In the genomic region with DNA sequence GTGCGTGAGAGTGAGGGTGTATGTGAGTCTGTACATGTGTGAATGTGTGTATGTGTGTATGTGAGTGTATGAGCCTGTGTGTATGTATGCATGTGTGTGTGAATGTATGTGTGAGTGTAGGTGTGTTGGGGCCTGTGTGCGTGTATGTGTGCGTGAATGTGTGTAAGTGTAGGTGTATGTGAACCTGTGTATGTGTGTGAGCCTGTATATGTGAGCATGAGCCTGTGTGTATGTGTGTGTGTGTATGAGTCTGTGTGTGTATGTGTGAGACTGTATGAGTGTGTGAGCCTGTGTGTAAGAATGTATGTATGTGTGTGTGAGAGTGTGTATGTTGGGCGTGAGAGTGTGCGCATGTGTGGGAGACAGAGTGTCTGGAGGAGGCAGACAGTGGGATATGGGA, we compare ENCODE assay signal across 1 cellular context.
TF ChIP-seq lines count a peak whose summit lies in the region.

No MANE protein-coding gene starts in this region.

TF ChIP-seq in HepG2, 621 proteins besides CTCF, POLR2A, EP300 and RAD21 (continued from another document):
- TF ChIP-seq, protein P1, sequence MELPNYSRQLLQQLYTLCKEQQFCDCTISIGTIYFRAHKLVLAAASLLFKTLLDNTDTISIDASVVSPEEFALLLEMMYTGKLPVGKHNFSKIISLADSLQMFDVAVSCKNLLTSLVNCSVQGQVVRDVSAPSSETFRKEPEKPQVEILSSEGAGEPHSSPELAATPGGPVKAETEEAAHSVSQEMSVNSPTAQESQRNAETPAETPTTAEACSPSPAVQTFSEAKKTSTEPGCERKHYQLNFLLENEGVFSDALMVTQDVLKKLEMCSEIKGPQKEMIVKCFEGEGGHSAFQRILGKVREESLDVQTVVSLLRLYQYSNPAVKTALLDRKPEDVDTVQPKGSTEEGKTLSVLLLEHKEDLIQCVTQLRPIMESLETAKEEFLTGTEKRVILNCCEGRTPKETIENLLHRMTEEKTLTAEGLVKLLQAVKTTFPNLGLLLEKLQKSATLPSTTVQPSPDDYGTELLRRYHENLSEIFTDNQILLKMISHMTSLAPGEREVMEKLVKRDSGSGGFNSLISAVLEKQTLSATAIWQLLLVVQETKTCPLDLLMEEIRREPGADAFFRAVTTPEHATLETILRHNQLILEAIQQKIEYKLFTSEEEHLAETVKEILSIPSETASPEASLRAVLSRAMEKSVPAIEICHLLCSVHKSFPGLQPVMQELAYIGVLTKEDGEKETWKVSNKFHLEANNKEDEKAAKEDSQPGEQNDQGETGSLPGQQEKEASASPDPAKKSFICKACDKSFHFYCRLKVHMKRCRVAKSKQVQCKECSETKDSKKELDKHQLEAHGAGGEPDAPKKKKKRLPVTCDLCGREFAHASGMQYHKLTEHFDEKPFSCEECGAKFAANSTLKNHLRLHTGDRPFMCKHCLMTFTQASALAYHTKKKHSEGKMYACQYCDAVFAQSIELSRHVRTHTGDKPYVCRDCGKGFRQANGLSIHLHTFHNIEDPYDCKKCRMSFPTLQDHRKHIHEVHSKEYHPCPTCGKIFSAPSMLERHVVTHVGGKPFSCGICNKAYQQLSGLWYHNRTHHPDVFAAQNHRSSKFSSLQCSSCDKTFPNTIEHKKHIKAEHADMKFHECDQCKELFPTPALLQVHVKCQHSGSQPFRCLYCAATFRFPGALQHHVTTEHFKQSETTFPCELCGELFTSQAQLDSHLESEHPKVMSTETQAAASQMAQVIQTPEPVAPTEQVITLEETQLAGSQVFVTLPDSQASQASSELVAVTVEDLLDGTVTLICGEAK (IDR thresholded peaks at IDR 0.05), result 0 out of 2 replicates have a peak, but pooled peaks have one; percentile 31
- TF ChIP-seq, protein P1 (CRISPR knock-in tag; IDR thresholded peaks at IDR 0.05), result no peak
- no peak for TF ChIP-seq STAG1 (CRISPR knock-in tag; IDR thresholded peaks at IDR 0.05)
- TF ChIP-seq FOXK2 (IDR thresholded peaks at IDR 0.05), result peak; percentile 64; the same call in 1 of the 2 replicates
- no peak for TF ChIP-seq PAF1 (CRISPR knock-in tag; IDR thresholded peaks at IDR 0.05)
- TF ChIP-seq, protein P2, sequence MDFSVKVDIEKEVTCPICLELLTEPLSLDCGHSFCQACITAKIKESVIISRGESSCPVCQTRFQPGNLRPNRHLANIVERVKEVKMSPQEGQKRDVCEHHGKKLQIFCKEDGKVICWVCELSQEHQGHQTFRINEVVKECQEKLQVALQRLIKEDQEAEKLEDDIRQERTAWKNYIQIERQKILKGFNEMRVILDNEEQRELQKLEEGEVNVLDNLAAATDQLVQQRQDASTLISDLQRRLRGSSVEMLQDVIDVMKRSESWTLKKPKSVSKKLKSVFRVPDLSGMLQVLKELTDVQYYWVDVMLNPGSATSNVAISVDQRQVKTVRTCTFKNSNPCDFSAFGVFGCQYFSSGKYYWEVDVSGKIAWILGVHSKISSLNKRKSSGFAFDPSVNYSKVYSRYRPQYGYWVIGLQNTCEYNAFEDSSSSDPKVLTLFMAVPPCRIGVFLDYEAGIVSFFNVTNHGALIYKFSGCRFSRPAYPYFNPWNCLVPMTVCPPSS (IDR thresholded peaks at IDR 0.05), result peak; percentile 76; the same call in 1 of the 2 replicates
- TF ChIP-seq CCDC6 (CRISPR knock-in tag; IDR thresholded peaks at IDR 0.05), result no peak
- no peak for TF ChIP-seq HHEX (CRISPR knock-in tag; IDR thresholded peaks at IDR 0.05)
- TF ChIP-seq, protein P3, sequence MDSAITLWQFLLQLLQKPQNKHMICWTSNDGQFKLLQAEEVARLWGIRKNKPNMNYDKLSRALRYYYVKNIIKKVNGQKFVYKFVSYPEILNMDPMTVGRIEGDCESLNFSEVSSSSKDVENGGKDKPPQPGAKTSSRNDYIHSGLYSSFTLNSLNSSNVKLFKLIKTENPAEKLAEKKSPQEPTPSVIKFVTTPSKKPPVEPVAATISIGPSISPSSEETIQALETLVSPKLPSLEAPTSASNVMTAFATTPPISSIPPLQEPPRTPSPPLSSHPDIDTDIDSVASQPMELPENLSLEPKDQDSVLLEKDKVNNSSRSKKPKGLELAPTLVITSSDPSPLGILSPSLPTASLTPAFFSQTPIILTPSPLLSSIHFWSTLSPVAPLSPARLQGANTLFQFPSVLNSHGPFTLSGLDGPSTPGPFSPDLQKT (CRISPR knock-in tag; IDR thresholded peaks at IDR 0.05; ENCODE audit: borderline replicate concordance), result no peak
- TF ChIP-seq, protein P4, sequence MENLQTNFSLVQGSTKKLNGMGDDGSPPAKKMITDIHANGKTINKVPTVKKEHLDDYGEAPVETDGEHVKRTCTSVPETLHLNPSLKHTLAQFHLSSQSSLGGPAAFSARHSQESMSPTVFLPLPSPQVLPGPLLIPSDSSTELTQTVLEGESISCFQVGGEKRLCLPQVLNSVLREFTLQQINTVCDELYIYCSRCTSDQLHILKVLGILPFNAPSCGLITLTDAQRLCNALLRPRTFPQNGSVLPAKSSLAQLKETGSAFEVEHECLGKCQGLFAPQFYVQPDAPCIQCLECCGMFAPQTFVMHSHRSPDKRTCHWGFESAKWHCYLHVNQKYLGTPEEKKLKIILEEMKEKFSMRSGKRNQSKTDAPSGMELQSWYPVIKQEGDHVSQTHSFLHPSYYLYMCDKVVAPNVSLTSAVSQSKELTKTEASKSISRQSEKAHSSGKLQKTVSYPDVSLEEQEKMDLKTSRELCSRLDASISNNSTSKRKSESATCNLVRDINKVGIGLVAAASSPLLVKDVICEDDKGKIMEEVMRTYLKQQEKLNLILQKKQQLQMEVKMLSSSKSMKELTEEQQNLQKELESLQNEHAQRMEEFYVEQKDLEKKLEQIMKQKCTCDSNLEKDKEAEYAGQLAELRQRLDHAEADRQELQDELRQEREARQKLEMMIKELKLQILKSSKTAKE (CRISPR knock-in tag; IDR thresholded peaks at IDR 0.05; ENCODE audit: borderline replicate concordance), result 0 out of 2 replicates have a peak, but pooled peaks have one; percentile 7
- no peak for TF ChIP-seq NFATC3 (CRISPR knock-in tag; IDR thresholded peaks at IDR 0.05)
- TF ChIP-seq SP5 (CRISPR knock-in tag; IDR thresholded peaks at IDR 0.05; ENCODE audit: borderline replicate concordance, low read depth), result no peak
- TF ChIP-seq, protein P5, sequence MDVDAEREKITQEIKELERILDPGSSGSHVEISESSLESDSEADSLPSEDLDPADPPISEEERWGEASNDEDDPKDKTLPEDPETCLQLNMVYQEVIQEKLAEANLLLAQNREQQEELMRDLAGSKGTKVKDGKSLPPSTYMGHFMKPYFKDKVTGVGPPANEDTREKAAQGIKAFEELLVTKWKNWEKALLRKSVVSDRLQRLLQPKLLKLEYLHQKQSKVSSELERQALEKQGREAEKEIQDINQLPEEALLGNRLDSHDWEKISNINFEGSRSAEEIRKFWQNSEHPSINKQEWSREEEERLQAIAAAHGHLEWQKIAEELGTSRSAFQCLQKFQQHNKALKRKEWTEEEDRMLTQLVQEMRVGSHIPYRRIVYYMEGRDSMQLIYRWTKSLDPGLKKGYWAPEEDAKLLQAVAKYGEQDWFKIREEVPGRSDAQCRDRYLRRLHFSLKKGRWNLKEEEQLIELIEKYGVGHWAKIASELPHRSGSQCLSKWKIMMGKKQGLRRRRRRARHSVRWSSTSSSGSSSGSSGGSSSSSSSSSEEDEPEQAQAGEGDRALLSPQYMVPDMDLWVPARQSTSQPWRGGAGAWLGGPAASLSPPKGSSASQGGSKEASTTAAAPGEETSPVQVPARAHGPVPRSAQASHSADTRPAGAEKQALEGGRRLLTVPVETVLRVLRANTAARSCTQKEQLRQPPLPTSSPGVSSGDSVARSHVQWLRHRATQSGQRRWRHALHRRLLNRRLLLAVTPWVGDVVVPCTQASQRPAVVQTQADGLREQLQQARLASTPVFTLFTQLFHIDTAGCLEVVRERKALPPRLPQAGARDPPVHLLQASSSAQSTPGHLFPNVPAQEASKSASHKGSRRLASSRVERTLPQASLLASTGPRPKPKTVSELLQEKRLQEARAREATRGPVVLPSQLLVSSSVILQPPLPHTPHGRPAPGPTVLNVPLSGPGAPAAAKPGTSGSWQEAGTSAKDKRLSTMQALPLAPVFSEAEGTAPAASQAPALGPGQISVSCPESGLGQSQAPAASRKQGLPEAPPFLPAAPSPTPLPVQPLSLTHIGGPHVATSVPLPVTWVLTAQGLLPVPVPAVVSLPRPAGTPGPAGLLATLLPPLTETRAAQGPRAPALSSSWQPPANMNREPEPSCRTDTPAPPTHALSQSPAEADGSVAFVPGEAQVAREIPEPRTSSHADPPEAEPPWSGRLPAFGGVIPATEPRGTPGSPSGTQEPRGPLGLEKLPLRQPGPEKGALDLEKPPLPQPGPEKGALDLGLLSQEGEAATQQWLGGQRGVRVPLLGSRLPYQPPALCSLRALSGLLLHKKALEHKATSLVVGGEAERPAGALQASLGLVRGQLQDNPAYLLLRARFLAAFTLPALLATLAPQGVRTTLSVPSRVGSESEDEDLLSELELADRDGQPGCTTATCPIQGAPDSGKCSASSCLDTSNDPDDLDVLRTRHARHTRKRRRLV (CRISPR knock-in tag; IDR thresholded peaks at IDR 0.05), result no peak
TF ChIP-seq in HepG2: peak in this region for 16.
